In the genomic region with DNA sequence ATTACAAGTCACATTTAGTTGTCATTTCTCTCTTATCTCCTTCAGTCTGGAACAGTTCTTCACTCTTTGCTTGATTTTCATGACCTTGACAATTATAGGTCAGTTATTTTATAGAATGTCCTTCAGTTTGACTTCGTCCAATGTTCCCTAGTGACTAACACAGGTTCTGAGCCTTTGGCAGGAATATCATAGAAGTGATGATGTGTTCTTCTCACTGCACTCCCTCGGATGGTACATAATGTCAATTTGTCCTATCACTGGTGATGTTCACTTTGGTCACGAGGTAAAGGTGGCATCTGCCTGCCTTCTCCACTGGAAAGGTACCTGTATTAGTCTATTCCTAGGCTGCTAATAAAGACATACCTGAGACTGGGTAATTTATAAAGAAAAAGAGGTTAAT, we compare ENCODE assay signal across 29 cellular contexts.
"Had no signal": no experiment of that assay in that cellular context is flagged by ENCODE, and none has a peak within 500 bp of the region (broad histone marks: within the 10 kb centered on the region; RNA-seq: fewer than 3 reads in every experiment).

No MANE protein-coding gene starts in this region.

- H3K27me3 ChIP-seq: neutrophil, pancreas, suprapubic skin, testis, tibial artery, transverse colon, upper lobe of right lung, uterus had no signal

- H3K4me2 ChIP-seq: smooth muscle cell had no signal

- ATAC-seq: naive thymus-derived CD8-positive, alpha-beta T cell; natural killer cell treated with Interleukin-12 subunit alpha and Interleukin-12 subunit beta and Interleukin-15 and Interleukin-18, amount 100 ng/mL, for 72 hours; pancreas; sciatic nerve; stimulated activated memory B cell treated with anti-CD40 and anti-IgM and Interleukin-4, amounts not matched to agents 10 μg/mL and 1 μg/mL and 100 μg/mL, for 72 hours; stimulated activated naive CD8-positive, alpha-beta T cell treated with anti-CD3 and anti-CD28 coated beads, Interleukin-15, amount 100 ng/mL, for 72 hours; stimulated activated naive CD8-positive, alpha-beta T cell treated with anti-CD3 and anti-CD28 coated beads, Interleukin-15, Interleukin-2, amounts not matched to agents 100 U/mL and 50 U/mL, for 24 hours; upper lobe of right lung had no signal

- H3K9me3 ChIP-seq: neutrophil, pancreas, prostate gland, suprapubic skin, testis, tibial artery, transverse colon, upper lobe of right lung, uterus had no signal

- H3K36me3 ChIP-seq: neutrophil, pancreas, prostate gland, spleen, suprapubic skin, tibial artery, transverse colon, upper lobe of right lung, uterus had no signal

- DNase-seq: naive thymus-derived CD8-positive, alpha-beta T cell; nephron progenitor cell; nucleus accumbens; pancreas; retina; right cardiac atrium; spleen; stimulated activated CD4-positive, alpha-beta T cell treated with anti-CD3 and anti-CD28 coated beads, Interleukin-12 subunit alpha, Interleukin-12 subunit beta, amount 100 ng/mL, for 4 hours; stimulated activated CD4-positive, alpha-beta T cell treated with anti-CD3 and anti-CD28 coated beads, Interleukin-1b, Interleukin-23, amount 100 ng/mL, for 48 hours; stimulated activated CD4-positive, alpha-beta T cell treated with anti-CD3 and anti-CD28 coated beads, Interleukin-4, amount 100 ng/mL, for 1 hour; stimulated activated CD4-positive, alpha-beta T cell treated with anti-CD3 and anti-CD28 coated beads, Interleukin-4, amount 100 ng/mL, for 4 hours; stimulated activated CD8-positive, alpha-beta memory T cell treated with anti-CD3 and anti-CD28 coated beads, Interleukin-4, amount 100 ng/mL, for 48 hours; stimulated activated naive CD4-positive, alpha-beta T cell; stimulated activated naive CD8-positive, alpha-beta T cell treated with anti-CD3 and anti-CD28 coated beads, Interleukin-15, amount 100 ng/mL, for 72 hours; stimulated activated naive CD8-positive, alpha-beta T cell treated with anti-CD3 and anti-CD28 coated beads, Interleukin-15, Interleukin-2, amounts not matched to agents 100 U/mL and 50 U/mL, for 24 hours; substantia nigra; testis; tibial artery; transverse colon; upper lobe of right lung; uterus had no signal

- H3K27ac ChIP-seq: neutrophil, pancreas, prostate gland, skin epidermis, spleen, suprapubic skin, testis, tibial artery, transverse colon, upper lobe of right lung, uterus had no signal

- H3K4me3 ChIP-seq: pancreas, prostate gland, skin epidermis, smooth muscle cell, spleen, suprapubic skin, testis, tibial artery, transverse colon, upper lobe of right lung, uterus had no signal

- H3K4me1 ChIP-seq: pancreas, prostate gland, spleen, testis, tibial artery, transverse colon, upper lobe of right lung, uterus had no signal
